Comparison of ENCODE assay signal across 1 cellular context in the genomic region with DNA sequence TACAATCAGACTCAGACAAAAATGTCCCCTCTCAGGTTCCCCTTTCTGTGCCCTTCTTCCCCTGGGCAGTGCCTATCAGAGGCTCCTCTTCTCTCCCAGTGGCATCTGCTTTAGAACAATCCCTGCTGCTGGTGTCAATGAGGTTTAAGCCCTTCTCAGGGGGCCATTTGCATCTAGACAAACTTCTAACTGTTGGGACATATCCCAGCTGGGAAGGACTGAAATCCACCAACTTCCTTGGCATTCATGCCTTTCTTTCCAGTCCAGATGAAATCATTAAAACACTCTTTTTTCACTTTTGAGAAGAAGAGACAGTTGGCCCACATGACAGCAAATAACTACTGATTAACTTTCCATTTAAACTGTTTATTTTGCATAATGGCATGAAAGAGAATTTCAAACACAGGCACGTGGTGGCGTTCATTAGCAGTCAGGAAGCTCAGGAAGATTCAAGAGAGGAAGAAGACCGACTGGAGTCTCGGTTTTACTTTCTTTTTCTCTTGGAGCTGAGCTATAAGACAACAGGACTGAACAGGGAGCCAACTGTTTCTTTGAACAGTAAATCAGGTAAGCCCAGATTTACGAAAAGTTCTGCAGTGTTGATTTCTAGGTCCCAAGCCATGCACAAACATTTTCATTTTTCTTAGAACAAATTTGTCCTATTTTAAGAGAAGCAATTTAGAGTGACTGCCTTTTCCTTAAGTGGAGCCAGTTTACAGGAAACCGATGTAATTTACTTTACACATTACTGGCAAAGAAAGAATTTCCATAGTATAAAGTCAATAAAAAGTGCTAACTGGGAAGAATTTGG.
TF ChIP-seq lines count a peak whose summit lies in the region.

A gene (plus strand): TSS at position 488 of the 811 bp plus-strand sequence. CDS start 1,354 bp downstream, outside the sequence.

TF ChIP-seq in GM12878, 131 proteins besides CTCF, POLR2A, EP300 and RAD21 (continued from another document and continues in another):
- 0 out of 2 replicates have a peak, but pooled peaks have one; percentile 32 for TF ChIP-seq LARP7 (IDR thresholded peaks at IDR 0.05)
- no peak for TF ChIP-seq EGR1 (IDR thresholded peaks at IDR 0.05; ENCODE audit: borderline replicate concordance in 1 of 2, low read depth in 2 of 2, low read length in 2 of 2)
- TF ChIP-seq, protein P1, sequence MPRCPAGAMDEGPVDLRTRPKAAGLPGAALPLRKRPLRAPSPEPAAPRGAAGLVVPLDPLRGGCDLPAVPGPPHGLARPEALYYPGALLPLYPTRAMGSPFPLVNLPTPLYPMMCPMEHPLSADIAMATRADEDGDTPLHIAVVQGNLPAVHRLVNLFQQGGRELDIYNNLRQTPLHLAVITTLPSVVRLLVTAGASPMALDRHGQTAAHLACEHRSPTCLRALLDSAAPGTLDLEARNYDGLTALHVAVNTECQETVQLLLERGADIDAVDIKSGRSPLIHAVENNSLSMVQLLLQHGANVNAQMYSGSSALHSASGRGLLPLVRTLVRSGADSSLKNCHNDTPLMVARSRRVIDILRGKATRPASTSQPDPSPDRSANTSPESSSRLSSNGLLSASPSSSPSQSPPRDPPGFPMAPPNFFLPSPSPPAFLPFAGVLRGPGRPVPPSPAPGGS (IDR thresholded peaks at IDR 0.05; ENCODE audit: borderline replicate concordance, insufficient read depth, low read depth, low read length, poor library complexity, severe bottlenecking): no peak
- peak; percentile 45; the same call in 1 of the 2 replicates for TF ChIP-seq IRF4 (IDR thresholded peaks at IDR 0.05; ENCODE audit: low read depth, low read length)
- TF ChIP-seq NR2C1 (IDR thresholded peaks at IDR 0.05): no peak
- no peak for TF ChIP-seq JUNB (IDR thresholded peaks at IDR 0.05)
- TF ChIP-seq, protein P2, sequence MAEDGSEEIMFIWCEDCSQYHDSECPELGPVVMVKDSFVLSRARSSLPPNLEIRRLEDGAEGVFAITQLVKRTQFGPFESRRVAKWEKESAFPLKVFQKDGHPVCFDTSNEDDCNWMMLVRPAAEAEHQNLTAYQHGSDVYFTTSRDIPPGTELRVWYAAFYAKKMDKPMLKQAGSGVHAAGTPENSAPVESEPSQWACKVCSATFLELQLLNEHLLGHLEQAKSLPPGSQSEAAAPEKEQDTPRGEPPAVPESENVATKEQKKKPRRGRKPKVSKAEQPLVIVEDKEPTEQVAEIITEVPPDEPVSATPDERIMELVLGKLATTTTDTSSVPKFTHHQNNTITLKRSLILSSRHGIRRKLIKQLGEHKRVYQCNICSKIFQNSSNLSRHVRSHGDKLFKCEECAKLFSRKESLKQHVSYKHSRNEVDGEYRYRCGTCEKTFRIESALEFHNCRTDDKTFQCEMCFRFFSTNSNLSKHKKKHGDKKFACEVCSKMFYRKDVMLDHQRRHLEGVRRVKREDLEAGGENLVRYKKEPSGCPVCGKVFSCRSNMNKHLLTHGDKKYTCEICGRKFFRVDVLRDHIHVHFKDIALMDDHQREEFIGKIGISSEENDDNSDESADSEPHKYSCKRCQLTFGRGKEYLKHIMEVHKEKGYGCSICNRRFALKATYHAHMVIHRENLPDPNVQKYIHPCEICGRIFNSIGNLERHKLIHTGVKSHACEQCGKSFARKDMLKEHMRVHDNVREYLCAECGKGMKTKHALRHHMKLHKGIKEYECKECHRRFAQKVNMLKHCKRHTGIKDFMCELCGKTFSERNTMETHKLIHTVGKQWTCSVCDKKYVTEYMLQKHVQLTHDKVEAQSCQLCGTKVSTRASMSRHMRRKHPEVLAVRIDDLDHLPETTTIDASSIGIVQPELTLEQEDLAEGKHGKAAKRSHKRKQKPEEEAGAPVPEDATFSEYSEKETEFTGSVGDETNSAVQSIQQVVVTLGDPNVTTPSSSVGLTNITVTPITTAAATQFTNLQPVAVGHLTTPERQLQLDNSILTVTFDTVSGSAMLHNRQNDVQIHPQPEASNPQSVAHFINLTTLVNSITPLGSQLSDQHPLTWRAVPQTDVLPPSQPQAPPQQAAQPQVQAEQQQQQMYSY (CRISPR knock-in tag; IDR thresholded peaks at IDR 0.05): no peak
- no peak for TF ChIP-seq MEF2A (IDR thresholded peaks at IDR 0.05; ENCODE audit: insufficient read depth, low read depth, low read length)
- no peak for TF ChIP-seq CHD4 (IDR thresholded peaks at IDR 0.05)
- TF ChIP-seq IKZF1 (conservative IDR thresholded peaks at IDR 0.05): peak; percentile 75; the same call in 1 of the 2 replicates
- TF ChIP-seq, protein P3, sequence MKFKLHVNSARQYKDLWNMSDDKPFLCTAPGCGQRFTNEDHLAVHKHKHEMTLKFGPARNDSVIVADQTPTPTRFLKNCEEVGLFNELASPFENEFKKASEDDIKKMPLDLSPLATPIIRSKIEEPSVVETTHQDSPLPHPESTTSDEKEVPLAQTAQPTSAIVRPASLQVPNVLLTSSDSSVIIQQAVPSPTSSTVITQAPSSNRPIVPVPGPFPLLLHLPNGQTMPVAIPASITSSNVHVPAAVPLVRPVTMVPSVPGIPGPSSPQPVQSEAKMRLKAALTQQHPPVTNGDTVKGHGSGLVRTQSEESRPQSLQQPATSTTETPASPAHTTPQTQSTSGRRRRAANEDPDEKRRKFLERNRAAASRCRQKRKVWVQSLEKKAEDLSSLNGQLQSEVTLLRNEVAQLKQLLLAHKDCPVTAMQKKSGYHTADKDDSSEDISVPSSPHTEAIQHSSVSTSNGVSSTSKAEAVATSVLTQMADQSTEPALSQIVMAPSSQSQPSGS (IDR thresholded peaks at IDR 0.05; ENCODE audit: low read length): peak; percentile 60
- TF ChIP-seq TAF1 (IDR thresholded peaks at IDR 0.05; ENCODE audit: borderline replicate concordance, low read depth, low read length): peak; percentile 58; the same call in 1 of the 2 replicates
- TF ChIP-seq CBFB (IDR thresholded peaks at IDR 0.05; ENCODE audit: low read depth): no peak
- no peak for TF ChIP-seq SIX5 (IDR thresholded peaks at IDR 0.05; ENCODE audit: low read depth, low read length, severe bottlenecking)
- TF ChIP-seq FOXM1 (IDR thresholded peaks at IDR 0.05; ENCODE audit: low read depth, low read length): no peak
- TF ChIP-seq NR2C2 (IDR thresholded peaks at IDR 0.05; ENCODE audit: borderline replicate concordance, control insufficient read depth, insufficient read length, low read depth): no peak
- no peak; the same call in none of the 2 replicates for TF ChIP-seq NFIC (IDR thresholded peaks at IDR 0.05; ENCODE audit: low read depth, low read length)
- TF ChIP-seq ZNF274 (IDR thresholded peaks at IDR 0.05; ENCODE audit: insufficient read depth, insufficient read length): no peak
- TF ChIP-seq YBX1 (IDR thresholded peaks at IDR 0.05): no peak
- no peak; the same call in 1 of the 2 replicates for TF ChIP-seq TCF7 (IDR thresholded peaks at IDR 0.05; ENCODE audit: borderline replicate concordance)
- no peak for TF ChIP-seq POLR2AphosphoS2 (IDR thresholded peaks at IDR 0.05; ENCODE audit: low read depth, low read length)
- TF ChIP-seq, protein P4, sequence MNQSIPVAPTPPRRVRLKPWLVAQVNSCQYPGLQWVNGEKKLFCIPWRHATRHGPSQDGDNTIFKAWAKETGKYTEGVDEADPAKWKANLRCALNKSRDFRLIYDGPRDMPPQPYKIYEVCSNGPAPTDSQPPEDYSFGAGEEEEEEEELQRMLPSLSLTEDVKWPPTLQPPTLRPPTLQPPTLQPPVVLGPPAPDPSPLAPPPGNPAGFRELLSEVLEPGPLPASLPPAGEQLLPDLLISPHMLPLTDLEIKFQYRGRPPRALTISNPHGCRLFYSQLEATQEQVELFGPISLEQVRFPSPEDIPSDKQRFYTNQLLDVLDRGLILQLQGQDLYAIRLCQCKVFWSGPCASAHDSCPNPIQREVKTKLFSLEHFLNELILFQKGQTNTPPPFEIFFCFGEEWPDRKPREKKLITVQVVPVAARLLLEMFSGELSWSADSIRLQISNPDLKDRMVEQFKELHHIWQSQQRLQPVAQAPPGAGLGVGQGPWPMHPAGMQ (IDR thresholded peaks at IDR 0.05; ENCODE audit: borderline replicate concordance): no peak
- TF ChIP-seq EED (IDR thresholded peaks at IDR 0.05; ENCODE audit: low read depth): peak; percentile 65
- TF ChIP-seq, protein P5, sequence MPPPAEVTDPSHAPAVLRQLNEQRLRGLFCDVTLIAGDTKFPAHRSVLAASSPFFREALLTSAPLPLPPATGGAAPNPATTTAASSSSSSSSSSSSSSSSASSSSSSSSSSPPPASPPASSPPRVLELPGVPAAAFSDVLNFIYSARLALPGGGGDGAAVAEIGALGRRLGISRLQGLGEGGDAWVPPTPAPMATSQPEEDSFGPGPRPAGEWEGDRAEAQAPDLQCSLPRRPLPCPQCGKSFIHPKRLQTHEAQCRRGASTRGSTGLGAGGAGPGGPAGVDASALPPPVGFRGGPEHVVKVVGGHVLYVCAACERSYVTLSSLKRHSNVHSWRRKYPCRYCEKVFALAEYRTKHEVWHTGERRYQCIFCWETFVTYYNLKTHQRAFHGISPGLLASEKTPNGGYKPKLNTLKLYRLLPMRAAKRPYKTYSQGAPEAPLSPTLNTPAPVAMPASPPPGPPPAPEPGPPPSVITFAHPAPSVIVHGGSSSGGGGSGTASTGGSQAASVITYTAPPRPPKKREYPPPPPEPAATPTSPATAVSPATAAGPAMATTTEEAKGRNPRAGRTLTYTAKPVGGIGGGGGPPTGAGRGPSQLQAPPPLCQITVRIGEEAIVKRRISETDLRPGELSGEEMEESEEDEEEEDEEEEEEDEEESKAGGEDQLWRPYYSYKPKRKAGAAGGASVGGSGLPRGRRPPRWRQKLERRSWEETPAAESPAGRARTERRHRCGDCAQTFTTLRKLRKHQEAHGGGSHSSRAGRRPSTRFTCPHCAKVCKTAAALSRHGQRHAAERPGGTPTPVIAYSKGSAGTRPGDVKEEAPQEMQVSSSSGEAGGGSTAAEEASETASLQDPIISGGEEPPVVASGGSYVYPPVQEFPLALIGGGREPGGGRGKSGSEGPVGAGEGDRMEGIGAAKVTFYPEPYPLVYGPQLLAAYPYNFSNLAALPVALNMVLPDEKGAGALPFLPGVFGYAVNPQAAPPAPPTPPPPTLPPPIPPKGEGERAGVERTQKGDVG (CRISPR knock-in tag; IDR thresholded peaks at IDR 0.05): no peak
- TF ChIP-seq ZNF24 (IDR thresholded peaks at IDR 0.05): no peak
- TF ChIP-seq MXI1 (IDR thresholded peaks at IDR 0.05; ENCODE audit: low read depth, low read length): peak; percentile 86; the same call in 1 of the 2 replicates
- TF ChIP-seq, protein P6, sequence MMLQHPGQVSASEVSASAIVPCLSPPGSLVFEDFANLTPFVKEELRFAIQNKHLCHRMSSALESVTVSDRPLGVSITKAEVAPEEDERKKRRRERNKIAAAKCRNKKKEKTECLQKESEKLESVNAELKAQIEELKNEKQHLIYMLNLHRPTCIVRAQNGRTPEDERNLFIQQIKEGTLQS (IDR thresholded peaks at IDR 0.05; ENCODE audit: borderline replicate concordance, extremely low read depth, low read depth, low read length): peak; percentile 25; the same call in 1 of the 2 replicates
- no peak for TF ChIP-seq MYB (IDR thresholded peaks at IDR 0.05; ENCODE audit: borderline replicate concordance, low read depth, low read length)
- TF ChIP-seq, protein P7, sequence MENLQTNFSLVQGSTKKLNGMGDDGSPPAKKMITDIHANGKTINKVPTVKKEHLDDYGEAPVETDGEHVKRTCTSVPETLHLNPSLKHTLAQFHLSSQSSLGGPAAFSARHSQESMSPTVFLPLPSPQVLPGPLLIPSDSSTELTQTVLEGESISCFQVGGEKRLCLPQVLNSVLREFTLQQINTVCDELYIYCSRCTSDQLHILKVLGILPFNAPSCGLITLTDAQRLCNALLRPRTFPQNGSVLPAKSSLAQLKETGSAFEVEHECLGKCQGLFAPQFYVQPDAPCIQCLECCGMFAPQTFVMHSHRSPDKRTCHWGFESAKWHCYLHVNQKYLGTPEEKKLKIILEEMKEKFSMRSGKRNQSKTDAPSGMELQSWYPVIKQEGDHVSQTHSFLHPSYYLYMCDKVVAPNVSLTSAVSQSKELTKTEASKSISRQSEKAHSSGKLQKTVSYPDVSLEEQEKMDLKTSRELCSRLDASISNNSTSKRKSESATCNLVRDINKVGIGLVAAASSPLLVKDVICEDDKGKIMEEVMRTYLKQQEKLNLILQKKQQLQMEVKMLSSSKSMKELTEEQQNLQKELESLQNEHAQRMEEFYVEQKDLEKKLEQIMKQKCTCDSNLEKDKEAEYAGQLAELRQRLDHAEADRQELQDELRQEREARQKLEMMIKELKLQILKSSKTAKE (IDR thresholded peaks at IDR 0.05; ENCODE audit: low read depth, poor library complexity, severe bottlenecking): no peak
- peak; percentile 49; the same call in 1 of the 2 replicates for TF ChIP-seq MTA2 (IDR thresholded peaks at IDR 0.05; ENCODE audit: low read depth)
- no peak; the same call in 1 of the 2 replicates for TF ChIP-seq MTA3 (IDR thresholded peaks at IDR 0.05; ENCODE audit: borderline replicate concordance, low read length)
- TF ChIP-seq, protein P8, sequence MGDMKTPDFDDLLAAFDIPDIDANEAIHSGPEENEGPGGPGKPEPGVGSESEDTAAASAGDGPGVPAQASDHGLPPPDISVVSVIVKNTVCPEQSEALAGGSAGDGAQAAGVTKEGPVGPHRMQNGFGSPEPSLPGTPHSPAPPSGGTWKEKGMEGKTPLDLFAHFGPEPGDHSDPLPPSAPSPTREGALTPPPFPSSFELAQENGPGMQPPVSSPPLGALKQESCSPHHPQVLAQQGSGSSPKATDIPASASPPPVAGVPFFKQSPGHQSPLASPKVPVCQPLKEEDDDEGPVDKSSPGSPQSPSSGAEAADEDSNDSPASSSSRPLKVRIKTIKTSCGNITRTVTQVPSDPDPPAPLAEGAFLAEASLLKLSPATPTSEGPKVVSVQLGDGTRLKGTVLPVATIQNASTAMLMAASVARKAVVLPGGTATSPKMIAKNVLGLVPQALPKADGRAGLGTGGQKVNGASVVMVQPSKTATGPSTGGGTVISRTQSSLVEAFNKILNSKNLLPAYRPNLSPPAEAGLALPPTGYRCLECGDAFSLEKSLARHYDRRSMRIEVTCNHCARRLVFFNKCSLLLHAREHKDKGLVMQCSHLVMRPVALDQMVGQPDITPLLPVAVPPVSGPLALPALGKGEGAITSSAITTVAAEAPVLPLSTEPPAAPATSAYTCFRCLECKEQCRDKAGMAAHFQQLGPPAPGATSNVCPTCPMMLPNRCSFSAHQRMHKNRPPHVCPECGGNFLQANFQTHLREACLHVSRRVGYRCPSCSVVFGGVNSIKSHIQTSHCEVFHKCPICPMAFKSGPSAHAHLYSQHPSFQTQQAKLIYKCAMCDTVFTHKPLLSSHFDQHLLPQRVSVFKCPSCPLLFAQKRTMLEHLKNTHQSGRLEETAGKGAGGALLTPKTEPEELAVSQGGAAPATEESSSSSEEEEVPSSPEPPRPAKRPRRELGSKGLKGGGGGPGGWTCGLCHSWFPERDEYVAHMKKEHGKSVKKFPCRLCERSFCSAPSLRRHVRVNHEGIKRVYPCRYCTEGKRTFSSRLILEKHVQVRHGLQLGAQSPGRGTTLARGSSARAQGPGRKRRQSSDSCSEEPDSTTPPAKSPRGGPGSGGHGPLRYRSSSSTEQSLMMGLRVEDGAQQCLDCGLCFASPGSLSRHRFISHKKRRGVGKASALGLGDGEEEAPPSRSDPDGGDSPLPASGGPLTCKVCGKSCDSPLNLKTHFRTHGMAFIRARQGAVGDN (IDR thresholded peaks at IDR 0.05): peak; percentile 82
- no peak for TF ChIP-seq RFX5 (IDR thresholded peaks at IDR 0.05; ENCODE audit: low read depth, low read length)
- TF ChIP-seq, protein P9, sequence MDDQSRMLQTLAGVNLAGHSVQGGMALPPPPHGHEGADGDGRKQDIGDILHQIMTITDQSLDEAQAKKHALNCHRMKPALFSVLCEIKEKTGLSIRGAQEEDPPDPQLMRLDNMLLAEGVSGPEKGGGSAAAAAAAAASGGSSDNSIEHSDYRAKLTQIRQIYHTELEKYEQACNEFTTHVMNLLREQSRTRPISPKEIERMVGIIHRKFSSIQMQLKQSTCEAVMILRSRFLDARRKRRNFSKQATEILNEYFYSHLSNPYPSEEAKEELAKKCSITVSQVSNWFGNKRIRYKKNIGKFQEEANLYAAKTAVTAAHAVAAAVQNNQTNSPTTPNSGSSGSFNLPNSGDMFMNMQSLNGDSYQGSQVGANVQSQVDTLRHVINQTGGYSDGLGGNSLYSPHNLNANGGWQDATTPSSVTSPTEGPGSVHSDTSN (IDR thresholded peaks at IDR 0.05; ENCODE audit: insufficient replicate concordance, low read depth, low read length): no peak
- TF ChIP-seq ASH2L (IDR thresholded peaks at IDR 0.05; ENCODE audit: borderline replicate concordance, low read depth): 0 out of 2 replicates have a peak, but pooled peaks have one; percentile 78
